In the genomic region with DNA sequence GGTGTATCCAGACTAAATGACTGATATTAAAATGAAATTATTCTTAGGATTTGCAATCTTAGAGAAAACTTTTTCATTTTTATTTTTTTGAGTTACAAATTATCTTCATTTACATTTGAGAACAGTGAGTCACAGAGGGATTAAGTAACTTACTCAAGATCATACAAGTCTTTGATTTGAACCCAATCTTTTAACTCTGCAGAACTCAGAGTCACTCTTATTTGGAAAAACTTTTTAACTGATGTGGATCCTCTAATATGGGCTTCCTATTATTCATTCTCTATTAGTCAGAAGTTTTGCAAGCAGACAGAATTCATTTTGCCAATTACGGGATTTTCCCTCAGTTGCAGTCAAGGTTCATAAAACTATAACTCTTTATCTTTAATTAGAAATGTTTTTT, we compare ENCODE assay signal across 22 cellular contexts.
"Had no signal": no experiment of that assay in that cellular context is flagged by ENCODE, and none has a peak within 500 bp of the region (broad histone marks: within the 10 kb centered on the region; RNA-seq: fewer than 3 reads in every experiment).

No MANE protein-coding gene starts in this region.

- ATAC-seq: activated T-helper 17 cell treated with anti-CD3 and anti-CD28 coated beads, Interleukin-2, amount 50 U/mL, for 72 hours; esophagus mucosa; left cardiac atrium; lower lobe of right lung; right cardiac atrium; stimulated activated effector memory CD8-positive, alpha-beta T cell treated with anti-CD3 and anti-CD28 coated beads, Interleukin-12 subunit alpha, Interleukin-12 subunit beta, amount 100 ng/mL, for 72 hours had no signal

- H3K27ac ChIP-seq: lower lobe of right lung, neutrophil, tibial nerve, vagina had no signal

- H3K4me1 Mint-ChIP-seq: activated B cell treated with CpG ODN at 0.5 μM for 24 hours; activated naive CD4-positive, alpha-beta T cell treated with anti-CD3 and anti-CD28 coated beads, Interleukin-2, amount 10 ng/mL, durations not matched to agents 7 days and 5 days; activated T-helper 17 cell treated with anti-CD3 and anti-CD28 coated beads, Interleukin-2, amount 50 U/mL, for 72 hours; brain; endodermal cell; naive B cell; stimulated activated effector memory CD8-positive, alpha-beta T cell treated with anti-CD3 and anti-CD28 coated beads, Interleukin-12 subunit alpha, Interleukin-12 subunit beta, amount 100 ng/mL, for 72 hours had no signal

- H3K4me3 ChIP-seq: lower lobe of right lung, tibial nerve, vagina had no signal

- H3K4me3 Mint-ChIP-seq: activated B cell treated with CpG ODN at 0.5 μM for 24 hours; activated CD4-positive, alpha-beta T cell treated with anti-CD3 and anti-CD28 coated beads, Interleukin-2, amount 10 ng/mL, durations not matched to agents 24 days and 14 days; activated naive CD4-positive, alpha-beta T cell treated with anti-CD3 and anti-CD28 coated beads, Interleukin-2, amount 10 ng/mL, durations not matched to agents 7 days and 5 days; activated T-helper 17 cell treated with anti-CD3 and anti-CD28 coated beads, Interleukin-2, amount 50 U/mL, for 72 hours; brain; endodermal cell; naive B cell; stimulated activated effector memory CD8-positive, alpha-beta T cell treated with anti-CD3 and anti-CD28 coated beads, Interleukin-12 subunit alpha, Interleukin-12 subunit beta, amount 100 ng/mL, for 72 hours; T-helper 1 cell treated with Interleukin-12 subunit alpha and Interleukin-12 subunit beta and Interleukin-4 antibody, amounts not matched to agents 30 μg/mL and 1 μg/mL, for 36 hours had no signal

- H3K27me3 ChIP-seq: neutrophil, tibial nerve, vagina had no signal

- H3K36me3 ChIP-seq: neutrophil, tibial nerve, vagina had no signal

- H3K4me1 ChIP-seq: lower lobe of right lung, tibial nerve, vagina had no signal

- DNase-seq: activated B cell treated with CpG ODN at 0.5 μM for 24 hours; activated CD4-positive, alpha-beta T cell treated with anti-CD3 and anti-CD28 coated beads, Interleukin-2, amount 10 ng/mL, durations not matched to agents 24 days and 14 days; activated CD8-positive, alpha-beta memory T cell treated with anti-CD3 and anti-CD28 coated beads for 24 hours; activated naive CD4-positive, alpha-beta T cell treated with anti-CD3 and anti-CD28 coated beads, Interleukin-2, amount 10 ng/mL, durations not matched to agents 7 days and 5 days; activated T-cell treated with anti-CD3 and anti-CD28 coated beads for 4 hours; amniotic stem cell; endodermal cell; hypothalamus; left cardiac atrium; lower lobe of right lung; midbrain; naive B cell; posterior cingulate gyrus; right cardiac atrium had no signal

- H3K27ac Mint-ChIP-seq: activated B cell treated with CpG ODN at 0.5 μM for 24 hours; activated CD4-positive, alpha-beta T cell treated with anti-CD3 and anti-CD28 coated beads, Interleukin-2, amount 10 ng/mL, durations not matched to agents 24 days and 14 days; activated naive CD4-positive, alpha-beta T cell treated with anti-CD3 and anti-CD28 coated beads, Interleukin-2, amount 10 ng/mL, durations not matched to agents 7 days and 5 days; activated T-helper 17 cell treated with anti-CD3 and anti-CD28 coated beads, Interleukin-2, amount 50 U/mL, for 72 hours; brain; endodermal cell; naive B cell; stimulated activated effector memory CD8-positive, alpha-beta T cell treated with anti-CD3 and anti-CD28 coated beads, Interleukin-12 subunit alpha, Interleukin-12 subunit beta, amount 100 ng/mL, for 72 hours; T-helper 1 cell treated with Interleukin-12 subunit alpha and Interleukin-12 subunit beta and Interleukin-4 antibody, amounts not matched to agents 30 μg/mL and 1 μg/mL, for 36 hours had no signal

- H3K9me3 Mint-ChIP-seq: activated B cell treated with CpG ODN at 0.5 μM for 24 hours; activated CD4-positive, alpha-beta T cell treated with anti-CD3 and anti-CD28 coated beads, Interleukin-2, amount 10 ng/mL, durations not matched to agents 24 days and 14 days; activated naive CD4-positive, alpha-beta T cell treated with anti-CD3 and anti-CD28 coated beads, Interleukin-2, amount 10 ng/mL, durations not matched to agents 7 days and 5 days; activated T-helper 17 cell treated with anti-CD3 and anti-CD28 coated beads, Interleukin-2, amount 50 U/mL, for 72 hours; brain; naive B cell; stimulated activated effector memory CD8-positive, alpha-beta T cell treated with anti-CD3 and anti-CD28 coated beads, Interleukin-12 subunit alpha, Interleukin-12 subunit beta, amount 100 ng/mL, for 72 hours; T-helper 1 cell treated with Interleukin-12 subunit alpha and Interleukin-12 subunit beta and Interleukin-4 antibody, amounts not matched to agents 30 μg/mL and 1 μg/mL, for 36 hours had no signal

- H3K9me3 ChIP-seq: lower lobe of right lung, neutrophil, tibial nerve, vagina had no signal

- H3K27me3 Mint-ChIP-seq: activated B cell treated with CpG ODN at 0.5 μM for 24 hours; activated CD4-positive, alpha-beta T cell treated with anti-CD3 and anti-CD28 coated beads, Interleukin-2, amount 10 ng/mL, durations not matched to agents 24 days and 14 days; activated naive CD4-positive, alpha-beta T cell treated with anti-CD3 and anti-CD28 coated beads, Interleukin-2, amount 10 ng/mL, durations not matched to agents 7 days and 5 days; activated T-helper 17 cell treated with anti-CD3 and anti-CD28 coated beads, Interleukin-2, amount 50 U/mL, for 72 hours; naive B cell had no signal
